Comparison of ENCODE assay signal across 8 cellular contexts in the genomic region with DNA sequence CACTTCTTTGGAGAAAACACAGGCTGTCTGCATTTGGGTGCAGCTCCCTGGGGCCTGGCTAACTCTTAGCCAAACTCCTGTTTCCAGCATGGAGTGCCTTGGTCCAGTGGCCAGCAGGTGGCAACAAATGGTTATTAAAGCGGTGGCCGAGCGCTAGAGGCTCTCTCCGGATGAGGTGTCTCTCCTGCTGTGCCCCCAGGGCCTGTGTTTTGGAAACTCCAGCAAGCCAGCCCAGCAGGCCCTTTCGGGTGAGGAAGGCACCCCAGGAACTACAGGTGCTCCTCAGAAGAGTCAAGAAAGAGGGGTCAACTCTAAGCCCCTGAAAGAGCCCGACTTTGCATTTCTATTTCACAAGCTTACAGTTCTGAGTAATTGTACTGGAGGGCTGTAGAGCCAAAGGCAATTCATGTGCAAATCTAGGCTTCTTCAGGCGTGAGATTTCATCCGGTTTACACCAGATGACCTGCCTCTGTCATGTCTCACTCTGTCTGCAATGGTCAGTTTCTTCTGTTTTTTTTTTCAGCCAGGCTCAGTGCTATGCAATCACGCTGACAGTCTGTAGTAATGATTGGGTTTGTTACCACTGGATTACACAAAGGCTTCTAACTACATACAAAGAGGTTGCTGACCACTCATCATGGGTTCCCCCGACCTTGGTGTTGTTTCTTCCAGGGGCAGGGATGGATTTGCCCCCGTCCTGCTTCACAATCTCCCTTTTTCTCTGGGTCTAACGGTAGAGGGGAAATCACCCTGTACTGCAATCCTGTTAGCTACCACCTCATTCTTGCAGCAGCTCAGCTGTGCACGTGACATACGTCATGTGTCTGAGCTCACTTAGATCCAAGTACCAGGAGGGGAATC. TPM values are rescaled to one million over a fixed set of nuclear protein-coding genes. Genes with fewer than 3 reads are reported as not detected.
DNase-seq lines count a peak whose midpoint lies in the region; ATAC-seq and TF ChIP-seq lines count a peak whose summit lies in the region.

No MANE protein-coding gene starts in this region.

- H3K9me3 Mint-ChIP-seq in activated CD4-positive, alpha-beta T cell treated with anti-CD3 and anti-CD28 coated beads, Interleukin-2, amount 10 ng/mL, durations not matched to agents 7 days and 5 days = no peaks in the 10 kb centered on the region
- H3K9me3 Mint-ChIP-seq in mesothelial cell of epicardium = no peaks in the 10 kb centered on the region

- H3K4me1 Mint-ChIP-seq in activated CD4-positive, alpha-beta T cell treated with anti-CD3 and anti-CD28 coated beads, Interleukin-2, amount 10 ng/mL, durations not matched to agents 7 days and 5 days = peaks cover 18% of the 10 kb centered on the region
- H3K4me1 Mint-ChIP-seq in mesothelial cell of epicardium = peaks cover 22% of the 10 kb centered on the region

- no peaks in the 10 kb centered on the region for H3K27me3 ChIP-seq in thoracic aorta (replicated peaks; ENCODE audit: insufficient read depth)

- no peaks in the 10 kb centered on the region for H3K36me3 Mint-ChIP-seq in activated CD4-positive, alpha-beta T cell treated with anti-CD3 and anti-CD28 coated beads, Interleukin-2, amount 10 ng/mL, durations not matched to agents 7 days and 5 days (ENCODE audit: low read depth)
- H3K36me3 Mint-ChIP-seq in mesothelial cell of epicardium = no peaks in the 10 kb centered on the region

- peaks cover 6 to 17% of the 10 kb centered on the region in 2 donors for H3K4me1 ChIP-seq in thoracic aorta (ENCODE audit: control insufficient read depth in 1 of 2, low read depth in 2 of 2)

- no peak overlapping the region for H3K27ac Mint-ChIP-seq in activated CD4-positive, alpha-beta T cell treated with anti-CD3 and anti-CD28 coated beads, Interleukin-2, amount 10 ng/mL, durations not matched to agents 7 days and 5 days
- H3K27ac Mint-ChIP-seq in mesothelial cell of epicardium = peak overlapping the region; percentile 26

- no peak overlapping the region for H3K4me3 Mint-ChIP-seq in activated CD4-positive, alpha-beta T cell treated with anti-CD3 and anti-CD28 coated beads, Interleukin-2, amount 10 ng/mL, durations not matched to agents 7 days and 5 days
- peak overlapping the region; percentile 24 for H3K4me3 Mint-ChIP-seq in mesothelial cell of epicardium

- peaks cover 6% of the 10 kb centered on the region for H3K27me3 Mint-ChIP-seq in activated CD4-positive, alpha-beta T cell treated with anti-CD3 and anti-CD28 coated beads, Interleukin-2, amount 10 ng/mL, durations not matched to agents 7 days and 5 days
- H3K27me3 Mint-ChIP-seq in mesothelial cell of epicardium (ENCODE audit: low read depth) = no peaks in the 10 kb centered on the region

- POLR2A ChIA-PET in activated CD4-positive, alpha-beta T cell treated with anti-CD3 and anti-CD28 coated beads, Interleukin-2, amount 10 ng/mL, durations not matched to agents 7 days and 5 days (lab: Charles Lee) = no interaction called here

- H3K36me3 ChIP-seq in thoracic aorta = no peaks in the 10 kb centered on the region

- CTCF ChIA-PET in activated CD4-positive, alpha-beta T cell treated with anti-CD3 and anti-CD28 coated beads, Interleukin-2, amount 10 ng/mL, durations not matched to agents 7 days and 5 days (lab: Charles Lee) = interaction anchor here (0.6 to 2.9 kb wide), 7 partner anchors 20 to 343 kb away, joined by 3 to 12 read pairs (median 5); no protein-coding TSS in a partner anchor

- ATAC-seq in HG02759 (IDR thresholded peaks at IDR 0.05; ENCODE audit: unreplicated experiment) = peak; percentile 85
- ATAC-seq in thoracic aorta (ENCODE audit: insufficient number of reproducible peaks, low FRiP score, low read depth) = peak; percentile 65

- peak; percentile 26 to 81 for DNase-seq in NCI-H524 (lab: John Stamatoyannopoulos, UW)
- no peak for DNase-seq in NCI-H524 treated with DMSO at 0.1 percent for 48 hours (lab: John Stamatoyannopoulos, UW)
- DNase-seq in NCI-H2081 treated with DMSO at 0.1 percent for 48 hours (lab: John Stamatoyannopoulos, UW) = peak; percentile 16
- peak; percentile 51 for DNase-seq in activated CD4-positive, alpha-beta T cell treated with anti-CD3 and anti-CD28 coated beads, Interleukin-2, amount 10 ng/mL, durations not matched to agents 7 days and 5 days
- peak; percentile 59 for DNase-seq in erythroblast (lab: John Stamatoyannopoulos, UW)
- DNase-seq in mesothelial cell of epicardium (ENCODE audit: low spot score in 2 of 2, unreplicated experiment in 2 of 2) = peak; percentile 58 to 77
- DNase-seq in thoracic aorta (ENCODE audit: low spot score) = peak; percentile 10

- no peaks in the 10 kb centered on the region for H3K9me3 ChIP-seq in thoracic aorta

- no peak overlapping the region for H3K27ac ChIP-seq in thoracic aorta

- peak overlapping the region; percentile 27 for H3K4me3 ChIP-seq in thoracic aorta

- TF ChIP-seq POLR2A in erythroblast (IDR thresholded peaks at IDR 0.05; ENCODE audit: low read length) = no peak

- peak; percentile 73 for TF ChIP-seq CTCF in mesothelial cell of epicardium (IDR thresholded peaks at IDR 0.05; ENCODE audit: unreplicated experiment)
- TF ChIP-seq CTCF in thoracic aorta (IDR thresholded peaks at IDR 0.05) = peak; percentile 82

RNA-seq across cellular contexts. Expression of gene CHRNA1, which starts 7.6 kb away (rescaled TPM):
- total RNA-seq in activated CD4-positive, alpha-beta T cell treated with anti-CD3 and anti-CD28 coated beads, Interleukin-2, amount 10 ng/mL, durations not matched to agents 7 days and 5 days = not detected
- total RNA-seq in mesothelial cell of epicardium (0.16 TPM in 1 of 3 replicates, not detected in the others), thoracic aorta (under 1 TPM in 1 of 2 donors, not detected in 1; 0.41 TPM)
